ENCODE assay signal across 19 cellular contexts in the genomic region with DNA sequence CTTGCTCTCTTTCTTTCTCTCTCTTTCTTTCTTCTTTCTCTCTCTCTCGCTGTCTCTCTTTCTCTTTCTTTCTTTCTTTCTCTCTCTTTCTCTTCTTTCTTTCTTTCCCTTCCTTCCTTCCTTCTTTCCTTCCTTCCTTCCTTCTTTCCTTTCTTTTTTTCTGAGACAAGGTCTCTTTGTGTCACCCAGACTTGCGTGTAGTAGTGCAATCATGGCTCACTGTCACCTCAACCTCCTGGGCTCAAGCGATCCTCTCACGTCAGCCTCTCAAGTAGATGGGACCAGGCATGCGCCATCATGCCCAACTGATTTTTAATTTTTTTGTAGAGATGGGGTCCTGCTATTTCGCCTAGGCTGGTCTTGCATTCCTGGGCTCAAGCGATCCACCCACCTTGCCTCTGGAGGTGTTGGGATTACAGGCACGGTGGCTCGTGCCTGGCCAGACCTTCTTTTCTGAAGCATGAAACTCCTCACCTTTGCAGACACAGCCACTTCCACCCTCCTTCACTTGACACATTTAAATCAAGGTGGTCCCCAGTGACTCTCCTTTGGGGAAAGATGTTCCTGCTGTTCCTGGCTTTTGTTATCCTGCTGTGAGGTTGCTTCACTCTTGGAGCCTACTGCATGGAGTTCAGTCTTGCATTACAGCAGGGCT. TPM values are rescaled to one million over a fixed set of nuclear protein-coding genes. Genes with fewer than 3 reads are reported as not detected.
DNase-seq lines count a peak whose midpoint lies in the region; ATAC-seq and TF ChIP-seq lines count a peak whose summit lies in the region.
"Had no signal": no experiment of that assay in that cellular context is flagged by ENCODE, and none has a peak within 500 bp of the region (broad histone marks: within the 10 kb centered on the region; RNA-seq: fewer than 3 reads in every experiment).

No MANE protein-coding gene starts in this region.

- TF ChIP-seq CTCF in heart left ventricle (IDR thresholded peaks at IDR 0.05) (no peak), dorsolateral prefrontal cortex (IDR thresholded peaks at IDR 0.05 in 54 of 56, conservative IDR thresholded peaks at IDR 0.05 in 2 of 56; ENCODE audit: low read depth in 1 of 56, partially characterized antibody in 56 of 56) (no peak), nephron progenitor cell (IDR thresholded peaks at IDR 0.05) (no peak), type B pancreatic cell (conservative IDR thresholded peaks at IDR 0.05) (no peak)

- no peak for TF ChIP-seq POLR2A in heart left ventricle (IDR thresholded peaks at IDR 0.05)

- DNase-seq in cardiac septum (ENCODE audit: low spot score) (peak; percentile 41), heart left ventricle (no peak), dorsolateral prefrontal cortex (no peak), nephron progenitor cell (no peak), type B pancreatic cell (ENCODE audit: extremely low spot score, unreplicated experiment) (peak; percentile 6), NCI-H2107 treated with DMSO at 0.1 percent for 48 hours (lab: John Stamatoyannopoulos, UW; ENCODE audit: unreplicated experiment) (no peak), MG63 (no peak)
- DNase-seq in stimulated activated CD4-positive, alpha-beta T cell treated with anti-CD3 and anti-CD28 coated beads, Interleukin-15, amount 100 ng/mL, for 24 hours = no peak
- DNase-seq: GF-D8, IMR-90, Kasumi-1, NCI-H1105 treated with DMSO at 0.1 percent for 48 hours, NCI-H1694 treated with DMSO at 0.1 percent for 48 hours, NCI-H2107, NCI-H345, NCI-H69, RPMI8226, SIG-M5 had no signal

- no peak overlapping the region for H3K27ac ChIP-seq in heart left ventricle
- H3K27ac ChIP-seq in dorsolateral prefrontal cortex = peak overlapping the region in 54 of 59 donors; percentile 49 to 93 (median 82)
- H3K27ac ChIP-seq: C4-2B had no signal

- intact Hi-C loops in cardiac septum (cut with DNase I) (no loop called here), heart left ventricle (cut with DNase I) (no loop called here), dorsolateral prefrontal cortex (cut with DNase I) (loop anchor here in 1 of 2 donors (2.0 to 5.0 kb wide), 2 partner anchors 19 to 149 kb away; no protein-coding TSS in a partner anchor)

- H3K9me3 ChIP-seq in heart left ventricle (peaks cover 0 to 15% (median 7%) of the 10 kb centered on the region in 12 donors), MG63 (no peaks in the 10 kb centered on the region)

- H3K36me3 ChIP-seq in heart left ventricle = no peaks in the 10 kb centered on the region
- H3K36me3 ChIP-seq in MG63 = no peaks in the 10 kb centered on the region

- ATAC-seq in heart left ventricle = no peak

- no peak overlapping the region for H3K4me3 Mint-ChIP-seq in nephron progenitor cell
- H3K4me3 Mint-ChIP-seq in type B pancreatic cell = no peak overlapping the region

- H3K27me3 Mint-ChIP-seq in nephron progenitor cell (ENCODE audit: low read depth, poor library complexity) = no peaks in the 10 kb centered on the region
- H3K27me3 Mint-ChIP-seq in type B pancreatic cell = no peaks in the 10 kb centered on the region

- H3K36me3 Mint-ChIP-seq in nephron progenitor cell (ENCODE audit: low read depth) = peaks cover 10% of the 10 kb centered on the region
- H3K36me3 Mint-ChIP-seq in type B pancreatic cell = no peaks in the 10 kb centered on the region

- H3K27me3 ChIP-seq in heart left ventricle (peaks cover 0 to 26% (median 3%) of the 10 kb centered on the region in 9 donors), dorsolateral prefrontal cortex (peaks cover 0 to 3% (median 0%) of the 10 kb centered on the region in 45 donors), MG63 (no peaks in the 10 kb centered on the region)

- H3K4me1 Mint-ChIP-seq in nephron progenitor cell (peaks cover 40% of the 10 kb centered on the region), type B pancreatic cell (ENCODE audit: unreplicated experiment) (peaks cover 6% of the 10 kb centered on the region)

- H3K27ac Mint-ChIP-seq in nephron progenitor cell = peak overlapping the region; percentile 95
- H3K27ac Mint-ChIP-seq in type B pancreatic cell = no peak overlapping the region

- H3K4me3 ChIP-seq in heart left ventricle = no peak overlapping the region
- peak overlapping the region in 3 of 59 donors; percentile 17 to 22 (median 20) for H3K4me3 ChIP-seq in dorsolateral prefrontal cortex
- no peak overlapping the region for H3K4me3 ChIP-seq in MG63

- H3K9me3 Mint-ChIP-seq in nephron progenitor cell (peaks cover 26% of the 10 kb centered on the region), type B pancreatic cell (peaks cover 7% of the 10 kb centered on the region)

- WGBS in heart left ventricle, 4 donors = 81 to 86% (median 84%) methylated on average over 9 of the region's 9 CpGs

- no peaks in the 10 kb centered on the region for H3K4me1 ChIP-seq in heart left ventricle

RNA-seq across cellular contexts. Expression of a gene that starts 26.8 kb away (rescaled TPM):
- 0.40 TPM for total RNA-seq in cardiac septum
- total RNA-seq in heart left ventricle = 1 to 10 TPM in 1 of 9 donors, under 1 TPM in 8; 0.05 to 1.0 (median 0.26) TPM
- polyA plus RNA-seq in heart left ventricle = under 1 TPM; 0.23 to 0.32 TPM
- 10 to 100 TPM in 89 of 120 experiments, 1 to 10 TPM in 31; 3.8 to 25.7 (median 12.7) TPM for total RNA-seq in dorsolateral prefrontal cortex
- 33.8 and 43.2 TPM in 2 replicates for total RNA-seq in type B pancreatic cell (ENCODE audit: low replicate concordance)
- 0.07 and 0.12 TPM in 2 replicates for total RNA-seq in MG63 (2014; rRNA removed; shearing (Covaris generic); ENCODE audit: low replicate concordance)
- total RNA-seq: IMR-90 had no signal
- polyA plus RNA-seq: IMR-90 had no signal

Comparison
In these comparisons a context has a peak if more than half of its experiments do, and no peak if none do; other contexts are left out.
1. DNase-seq: peak in cardiac septum (single experiment) and type B pancreatic cell (single experiment); none in heart left ventricle (0 of 5), dorsolateral prefrontal cortex (0 of 10), nephron progenitor cell (single experiment), stimulated activated CD4-positive, alpha-beta T cell treated with anti-CD3 and anti-CD28 coated beads, Interleukin-15, amount 100 ng/mL, for 24 hours (single experiment), NCI-H2107 treated with DMSO at 0.1 percent for 48 hours (single experiment) and MG63 (single experiment).
2. H3K27ac ChIP-seq: peak in dorsolateral prefrontal cortex (54 of 59); none in heart left ventricle (0 of 12).